ENCODE assay signal across 8 cellular contexts in genomic region chr18:48974304-48975220, GRCh38. TPM values are rescaled to one million over a fixed set of nuclear protein-coding genes. Genes with fewer than 3 reads are reported as not detected.
DNase-seq lines count a peak whose midpoint lies in the region; ATAC-seq, FAIRE-seq and TF ChIP-seq lines count a peak whose summit lies in the region.

No MANE protein-coding gene starts in this region.

- no peak for FAIRE-seq in HepG2 (lab: Jason Lieb, UNC)

- no peak for TF ChIP-seq RAD21 in HepG2 (CRISPR knock-in tag; IDR thresholded peaks at IDR 0.05)

- TF ChIP-seq CTCF in brain microvascular endothelial cell (IDR thresholded peaks at IDR 0.05; ENCODE audit: low read depth, low read length, missing control alignments), result peak; percentile 8
- peak; percentile 44 for TF ChIP-seq CTCF in HepG2 (CRISPR knock-in tag; IDR thresholded peaks at IDR 0.05)
- TF ChIP-seq CTCF in tibial nerve (IDR thresholded peaks at IDR 0.05), result no peak

- CTCF ChIA-PET in activated CD4-positive, alpha-beta T cell treated with anti-CD3 and anti-CD28 coated beads, Interleukin-2, amount 10 ng/mL, durations not matched to agents 7 days and 5 days (lab: Charles Lee), result interaction anchor here (1.1 kb wide), 1 partner anchor 13 kb away, joined by 4 read pairs; no protein-coding TSS in a partner anchor
- CTCF ChIA-PET in HepG2 (lab: Yijun Ruan, JAX; ENCODE audit: low intra/inter-chr PET ratio, low total read pairs), result no interaction called here

- peaks cover 47% of the 10 kb centered on the region for H3K27me3 Mint-ChIP-seq in activated CD4-positive, alpha-beta T cell treated with anti-CD3 and anti-CD28 coated beads, Interleukin-2, amount 10 ng/mL, durations not matched to agents 7 days and 5 days

- intact Hi-C loops in HepG2 (cut with micrococcal nuclease; ENCODE audit: unreplicated experiment), result loop anchor here (2.0 kb wide), 1 partner anchor 14 kb away; no protein-coding TSS in a partner anchor

- ATAC-seq in HepG2, result peak; percentile 68

- no peaks in the 10 kb centered on the region for H3K27me3 ChIP-seq in brain microvascular endothelial cell (replicated peaks)
- peaks cover 2 to 20% of the 10 kb centered on the region in 2 experiments for H3K27me3 ChIP-seq in HepG2 (ENCODE audit: control insufficient read depth in 1 of 2, insufficient read depth in 2 of 2, low read length in 2 of 2)
- H3K27me3 ChIP-seq in tibial nerve, result no peaks in the 10 kb centered on the region

- no peaks in the 10 kb centered on the region for H4K20me1 ChIP-seq in HepG2 (ENCODE audit: insufficient read depth, low read length)

- H3K27ac Mint-ChIP-seq in activated CD4-positive, alpha-beta T cell treated with anti-CD3 and anti-CD28 coated beads, Interleukin-2, amount 10 ng/mL, durations not matched to agents 7 days and 5 days, result no peak overlapping the region

- H3K9me3 Mint-ChIP-seq in activated CD4-positive, alpha-beta T cell treated with anti-CD3 and anti-CD28 coated beads, Interleukin-2, amount 10 ng/mL, durations not matched to agents 7 days and 5 days, result no peaks in the 10 kb centered on the region

- H3K79me2 ChIP-seq in HepG2 (ENCODE audit: insufficient read depth, low read length), result no peaks in the 10 kb centered on the region

- H3K27ac ChIP-seq in brain microvascular endothelial cell, result no peak overlapping the region
- no peak overlapping the region for H3K27ac ChIP-seq in HepG2 (ENCODE audit: extremely low read length, insufficient read depth, low read length)
- peak overlapping the region in 2 of 4 donors; percentile 56 to 71 for H3K27ac ChIP-seq in tibial nerve

- H3K9me3 ChIP-seq in HepG2 (ENCODE audit: low read length) (no peaks in the 10 kb centered on the region), tibial nerve (no peaks in the 10 kb centered on the region)

- H3K4me3 Mint-ChIP-seq in activated CD4-positive, alpha-beta T cell treated with anti-CD3 and anti-CD28 coated beads, Interleukin-2, amount 10 ng/mL, durations not matched to agents 7 days and 5 days, result peak overlapping the region; percentile 67

- in situ Hi-C loops in brain microvascular endothelial cell (cut with HindIII; ENCODE audit: low pct_ligation_motif_present, low sequenced_read_pairs), result no loop called here
- in situ Hi-C loops in HepG2 (cut with HindIII; ENCODE audit: extremely low pct_ligation_motif_present, low pct_unique_long_range_greater_than_20kb), result no loop called here

- H2AFZ ChIP-seq in HepG2 (ENCODE audit: low read length), result no peak overlapping the region

- H3K4me1 ChIP-seq in HepG2 (ENCODE audit: insufficient read depth, low read length) (peaks cover 30% of the 10 kb centered on the region), tibial nerve (peaks cover 0 to 13% (median 4%) of the 10 kb centered on the region in 4 donors)

- no peaks in the 10 kb centered on the region for H3K36me3 Mint-ChIP-seq in activated CD4-positive, alpha-beta T cell treated with anti-CD3 and anti-CD28 coated beads, Interleukin-2, amount 10 ng/mL, durations not matched to agents 7 days and 5 days (ENCODE audit: low read depth)

- H3K4me1 Mint-ChIP-seq in activated CD4-positive, alpha-beta T cell treated with anti-CD3 and anti-CD28 coated beads, Interleukin-2, amount 10 ng/mL, durations not matched to agents 7 days and 5 days, result peaks cover 7% of the 10 kb centered on the region

- H3K4me3 ChIP-seq in brain microvascular endothelial cell (ENCODE audit: low read depth, low read length), result peak overlapping the region; percentile 64
- peak overlapping the region; percentile 68 to 77 (median 73); a peak in 5 of 6 replicates for H3K4me3 ChIP-seq in HepG2 (replicated peaks in 1 of 3; ENCODE audit: insufficient read depth in 1 of 3, low read depth in 2 of 3, low read length in 3 of 3)
- H3K4me3 ChIP-seq in tibial nerve, result peak overlapping the region; percentile 44 to 78 (median 70)

- H3K4me2 ChIP-seq in HepG2 (ENCODE audit: low read depth, low read length), result peak overlapping the region; percentile 76

- DNase-seq in activated CD4-positive, alpha-beta T cell treated with anti-CD3 and anti-CD28 coated beads, Interleukin-2, amount 10 ng/mL, durations not matched to agents 7 days and 5 days, result no peak
- no peak for DNase-seq in activated CD4-positive, alpha-beta T cell treated with anti-CD3 and anti-CD28 coated beads for 4 hours
- DNase-seq in brain microvascular endothelial cell (no peak), HepG2 (ENCODE audit: low spot score) (no peak), tibial nerve (ENCODE audit: low spot score in 2 of 2) (no peak), NCI-H1105 treated with DMSO at 0.1 percent for 48 hours (lab: John Stamatoyannopoulos, UW) (no peak), dermis blood vessel endothelial cell (no peak)
- no peak for DNase-seq in stimulated activated CD4-positive, alpha-beta T cell treated with anti-CD3 and anti-CD28 coated beads, Interleukin-4, amount 100 ng/mL, for 1 hour

- H3K36me3 ChIP-seq in brain microvascular endothelial cell (replicated peaks), result no peaks in the 10 kb centered on the region
- H3K36me3 ChIP-seq in HepG2 (replicated peaks in 1 of 2; ENCODE audit: control insufficient read depth in 1 of 2, insufficient read depth in 2 of 2, low read length in 2 of 2), result no peaks in the 10 kb centered on the region
- H3K36me3 ChIP-seq in tibial nerve, result no peaks in the 10 kb centered on the region

- WGBS in HepG2 (ENCODE audit: low lambda C conversion rate), result 13% methylated on average over 22 of the region's 31 CpGs
- 61 to 67% methylated on average over 31 of the region's 31 CpGs for WGBS in tibial nerve, 2 donors

- POLR2A ChIA-PET in activated CD4-positive, alpha-beta T cell treated with anti-CD3 and anti-CD28 coated beads, Interleukin-2, amount 10 ng/mL, durations not matched to agents 7 days and 5 days (lab: Charles Lee), result interaction anchor here (0.7 kb wide), 1 partner anchor 26 kb away, joined by 3 read pairs; no protein-coding TSS in a partner anchor
- POLR2A ChIA-PET in HepG2 (lab: Yijun Ruan, JAX), result interaction anchor here (0.7 to 2.3 kb wide), 2 partner anchors 12 to 22 kb away, joined by 3 to 8 read pairs; no protein-coding TSS in a partner anchor

- H3K9ac ChIP-seq in HepG2 (ENCODE audit: insufficient read depth, low read depth, low read length), result peak overlapping the region; percentile 62

- BruUV-seq in HepG2 (replicated peaks; lab: Mats Ljungman, UMichigan), result TSS peak; percentile 66

- no peak for TF ChIP-seq POLR2A in HepG2 (IDR thresholded peaks at IDR 0.05; ENCODE audit: insufficient read depth in 1 of 2, low read depth in 2 of 2, low read length in 2 of 2)
- no peak for TF ChIP-seq POLR2A in tibial nerve (IDR thresholded peaks at IDR 0.05)

- no peak for TF ChIP-seq EP300 in HepG2 (IDR thresholded peaks at IDR 0.05; ENCODE audit: low read depth in 2 of 2, low read length in 2 of 2)
- no peak for TF ChIP-seq EP300 in HepG2 (CRISPR knock-in tag; IDR thresholded peaks at IDR 0.05; ENCODE audit: borderline replicate concordance)
- TF ChIP-seq EP300 in tibial nerve (IDR thresholded peaks at IDR 0.05), result no peak

TF ChIP-seq in HepG2, 621 proteins besides CTCF, POLR2A, EP300 and RAD21 (continues in another document):
- TF ChIP-seq TIGD3 (CRISPR knock-in tag; IDR thresholded peaks at IDR 0.05; ENCODE audit: borderline replicate concordance), result no peak
- TF ChIP-seq ZNF337 (CRISPR knock-in tag; IDR thresholded peaks at IDR 0.05; ENCODE audit: borderline replicate concordance, low read depth), result 0 out of 2 replicates have a peak, but pooled peaks have one; percentile 44
- TF ChIP-seq XRCC5 (optimal IDR thresholded peaks at IDR 0.05; ENCODE audit: low read length), result peak; percentile 47
- TF ChIP-seq MYC (CRISPR knock-in tag; IDR thresholded peaks at IDR 0.05; ENCODE audit: borderline replicate concordance), result 0 out of 2 replicates have a peak, but pooled peaks have one; percentile 28
- peak; percentile 89 for TF ChIP-seq HNRNPL (IDR thresholded peaks at IDR 0.05; ENCODE audit: low read depth, low read length)

RNA-seq across cellular contexts. Expression of gene SMAD7, which starts 23.8 kb away (rescaled TPM):
- total RNA-seq in activated CD4-positive, alpha-beta T cell treated with anti-CD3 and anti-CD28 coated beads, Interleukin-2, amount 10 ng/mL, durations not matched to agents 7 days and 5 days, result 10 to 100 TPM; 19.5 to 21.7 TPM
- 18.7 and 24.7 TPM in 2 replicates for total RNA-seq in HepG2 (2016; rRNA removed; fragmentation: Illumina TruSeq; extraction: Trizol)
- total RNA-seq in HepG2 (2016; cell fraction: cytosol; rRNA removed; fragmentation: Illumina TruSeq; extraction: Trizol; ENCODE audit: low read depth), result 3.3 TPM in 2 replicates
- 17.7 and 26.0 TPM in 2 replicates for total RNA-seq in HepG2 (2016; cell fraction: insoluble cytoplasmic fraction; rRNA removed; fragmentation: Illumina TruSeq; extraction: Trizol)
- total RNA-seq in HepG2 (2016; cell fraction: membrane; rRNA removed; fragmentation: Illumina TruSeq; extraction: Trizol), result 12.5 and 14.2 TPM in 2 replicates
- total RNA-seq in HepG2 (2016; cell fraction: nucleus; rRNA removed; fragmentation: Illumina TruSeq; extraction: Trizol), result 22.7 and 23.8 TPM in 2 replicates
- 15.8 and 17.4 TPM in 2 replicates for polyA plus RNA-seq in HepG2 (2011; rRNA removed)
- 15.1 and 16.9 TPM in 2 replicates for polyA plus RNA-seq in HepG2 (2011; cell fraction: cytosol; rRNA removed)
- 16.5 and 25.6 TPM in 2 replicates for polyA plus RNA-seq in HepG2 (2011; cell fraction: nucleus; rRNA removed)
- 5.6 and 8.5 TPM in 2 replicates for polyA plus RNA-seq in HepG2 (2012)
- 1.4 and 2.1 TPM in 2 replicates for polyA plus RNA-seq in HepG2 (2016; cell fraction: cytosol; fragmentation: Illumina TruSeq; extraction: Trizol; ENCODE audit: low read depth)
- polyA plus RNA-seq in HepG2 (2016; cell fraction: insoluble cytoplasmic fraction; fragmentation: Illumina TruSeq; extraction: Trizol; ENCODE audit: low read depth), result 15.7 and 17.1 TPM in 2 replicates
- 4.9 TPM in 2 replicates for polyA plus RNA-seq in HepG2 (2016; cell fraction: membrane; fragmentation: Illumina TruSeq; extraction: Trizol; ENCODE audit: low read depth)
- 40.0 and 43.9 TPM in 2 replicates for polyA plus RNA-seq in HepG2 (2016; cell fraction: nucleus; fragmentation: Illumina TruSeq; extraction: Trizol; ENCODE audit: insufficient read depth, low read depth)
- 38.7 and 47.8 TPM in 2 replicates for polyA minus RNA-seq in HepG2 (2011; rRNA and poly(A)+ RNA removed; ENCODE audit: low replicate concordance)
- 11.5 and 17.8 TPM in 2 replicates for polyA minus RNA-seq in HepG2 (2011; cell fraction: cytosol; rRNA and poly(A)+ RNA removed)
- 14.8 and 26.3 TPM in 2 replicates for polyA minus RNA-seq in HepG2 (2011; cell fraction: nucleus; rRNA and poly(A)+ RNA removed)
- total RNA-seq in tibial nerve, result 10 to 100 TPM; 34.3 to 56.8 (median 35.6) TPM
- 6.2 and 9.0 TPM in 2 replicates for total RNA-seq in dermis blood vessel endothelial cell

Comparison
In these comparisons a context has a peak if more than half of its experiments do, and no peak if none do; other contexts are left out.
1. CTCF ChIP-seq: peak in brain microvascular endothelial cell (single experiment) and HepG2 (single experiment); none in tibial nerve (0 of 5).
2. Peak in every context shown above with its lines, with median percentiles within 50 percentile points of each other: H3K4me3 ChIP-seq.